20 cellular contexts compared by ENCODE assay signal in genomic region chr13:100210966-100211710, GRCh38.
DNase-seq lines count a peak whose midpoint lies in the region; ATAC-seq lines count a peak whose summit lies in the region.
"Had no signal": no experiment of that assay in that cellular context is flagged by ENCODE, and none has a peak within 500 bp of the region (broad histone marks: within the 10 kb centered on the region; RNA-seq: fewer than 3 reads in every experiment).

No MANE protein-coding gene starts in this region.

- CTCF ChIA-PET in T-cell (lab: Charles Lee): no interaction called here

- H3K27me3 Mint-ChIP-seq in T-cell: no peaks in the 10 kb centered on the region
- H3K27me3 Mint-ChIP-seq: activated CD4-positive, alpha-beta memory T cell treated with anti-CD3 and anti-CD28 coated beads for 36 hours; memory B cell; progenitor cell of endocrine pancreas had no signal

- H3K27ac Mint-ChIP-seq in T-cell: no peak overlapping the region
- H3K27ac Mint-ChIP-seq: activated CD4-positive, alpha-beta memory T cell treated with anti-CD3 and anti-CD28 coated beads for 36 hours; immature natural killer cell; memory B cell; nephron; progenitor cell of endocrine pancreas had no signal

- no peak overlapping the region for H3K4me3 Mint-ChIP-seq in T-cell
- H3K4me3 Mint-ChIP-seq: activated CD4-positive, alpha-beta memory T cell treated with anti-CD3 and anti-CD28 coated beads for 36 hours; immature natural killer cell; memory B cell; nephron had no signal

- ATAC-seq in HG02798 (IDR thresholded peaks at IDR 0.05; ENCODE audit: poor library complexity, unreplicated experiment): no peak
- no peak for ATAC-seq in T-cell (replicated peaks in 1 of 4)
- no peak for ATAC-seq in HG03135 (IDR thresholded peaks at IDR 0.05; ENCODE audit: unreplicated experiment)
- ATAC-seq: body of pancreas had no signal

- POLR2A ChIA-PET in T-cell (lab: Charles Lee): interaction anchor here in 1 of 2 donors (0.8 kb wide), 1 partner anchor 24 kb away, joined by 3 read pairs; no protein-coding TSS in a partner anchor

- peaks cover 50% of the 10 kb centered on the region for H3K36me3 Mint-ChIP-seq in T-cell

- peak; percentile 63 for DNase-seq in ELR (ENCODE audit: low read depth)
- DNase-seq in NOMO-1 (lab: John Stamatoyannopoulos, UW; ENCODE audit: unreplicated experiment in 2 of 2): peak; percentile 14 to 64
- peak; percentile 24 for DNase-seq in astrocyte of the hippocampus (ENCODE audit: low read depth, low spot score)
- DNase-seq in lung microvascular endothelial cell (ENCODE audit: low read depth in 2 of 2): peak; percentile 14 to 53
- DNase-seq in T-cell: no peak
- no peak for DNase-seq in KG1 (lab: John Stamatoyannopoulos, UW)
- DNase-seq: activated CD4-positive, alpha-beta memory T cell treated with anti-CD3 and anti-CD28 coated beads for 36 hours; activated naive CD4-positive, alpha-beta T cell treated with anti-CD3 and anti-CD28 coated beads, Interleukin-2, amount 50 U/mL, for 16 hours; body of pancreas; COR-L47; immature natural killer cell; NCI-H146; NCI-H774; small intestine; stimulated activated CD4-positive, alpha-beta T cell treated with anti-CD3 and anti-CD28 coated beads, Interleukin-4, amount 100 ng/mL, for 4 hours had no signal

- H3K9me3 Mint-ChIP-seq in T-cell: peaks cover 0 to 6% (median 4%) of the 10 kb centered on the region in 3 donors
- H3K9me3 Mint-ChIP-seq: immature natural killer cell had no signal

- no peaks in the 10 kb centered on the region for H3K4me1 Mint-ChIP-seq in T-cell
- H3K4me1 Mint-ChIP-seq: nephron had no signal

Comparison
In these comparisons a context has a peak if more than half of its experiments do, and no peak if none do; other contexts are left out.
1. DNase-seq: peak in ELR (single experiment), NOMO-1 (2 of 2), astrocyte of the hippocampus (single experiment) and lung microvascular endothelial cell (2 of 2); none in T-cell (0 of 34) and KG1 (single experiment).